Comparison of ENCODE assay signal across 18 cellular contexts in the genomic region with DNA sequence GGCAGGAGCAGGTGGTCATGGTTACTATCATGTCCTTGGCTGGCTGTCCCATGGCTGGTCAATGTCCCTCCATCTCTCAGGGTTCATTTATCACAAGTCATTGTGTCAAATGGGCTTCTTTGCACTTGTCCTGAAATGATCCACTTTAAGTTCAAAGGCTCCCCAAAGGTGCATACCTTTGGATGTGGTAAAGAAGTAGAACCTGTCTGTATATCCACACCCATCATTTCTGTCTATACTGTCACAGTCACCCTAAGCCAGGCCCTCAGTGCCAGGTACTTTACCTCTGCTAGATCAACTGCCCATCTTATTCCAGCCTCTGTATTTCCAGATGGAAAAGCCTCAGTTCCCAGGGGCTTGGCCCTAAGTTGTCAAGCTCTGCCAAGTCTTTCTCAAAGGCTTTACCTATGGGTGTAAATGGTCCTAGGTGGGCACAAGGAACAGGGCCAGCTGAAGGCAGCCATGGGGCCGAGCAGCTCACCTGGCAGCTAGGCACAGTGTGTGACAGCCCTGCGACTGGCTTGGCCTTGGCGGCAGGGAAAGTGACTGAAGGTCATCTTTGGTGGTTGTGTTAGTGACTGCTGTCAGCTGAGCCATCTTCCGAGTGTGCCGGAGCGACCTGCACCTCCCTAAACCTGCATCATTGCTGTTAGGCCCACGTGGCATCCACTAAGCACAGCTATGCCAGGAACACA.
"Had no signal": no experiment of that assay in that cellular context is flagged by ENCODE, and none has a peak within 500 bp of the region (broad histone marks: within the 10 kb centered on the region; RNA-seq: fewer than 3 reads in every experiment).

No MANE protein-coding gene starts in this region.

- H3K9ac ChIP-seq: neural progenitor cell, parathyroid adenoma had no signal

- H3K4me1 ChIP-seq: heart left ventricle, neural progenitor cell, parathyroid adenoma, psoas muscle, right lobe of liver had no signal

- H2AFZ ChIP-seq: neural progenitor cell, parathyroid adenoma had no signal

- H3K27ac Mint-ChIP-seq: dendritic cell treated with granulocyte-macrophage colony-stimulating factor and Interleukin-4, amounts not matched to agents 40 ng/mL and 50 ng/mL, for 4 days; effector memory CD8-positive, alpha-beta T cell; natural killer cell treated with Interleukin-12 subunit alpha and Interleukin-12 subunit beta and Interleukin-15 and Interleukin-18, amount 100 ng/mL, for 72 hours; neural progenitor cell; stimulated activated naive B cell treated with anti-CD40 and anti-IgM and Interleukin-4, amounts not matched to agents 10 μg/mL and 1 μg/mL and 100 μg/mL, for 72 hours; stimulated activated naive CD8-positive, alpha-beta T cell treated with anti-CD3 and anti-CD28 coated beads, Interleukin-15, amount 100 ng/mL, for 72 hours had no signal

- H3K4me2 ChIP-seq: neural progenitor cell had no signal

- H3K27me3 Mint-ChIP-seq: dendritic cell treated with granulocyte-macrophage colony-stimulating factor and Interleukin-4, amounts not matched to agents 40 ng/mL and 50 ng/mL, for 4 days; natural killer cell treated with Interleukin-12 subunit alpha and Interleukin-12 subunit beta and Interleukin-15 and Interleukin-18, amount 100 ng/mL, for 72 hours; stimulated activated naive CD8-positive, alpha-beta T cell treated with anti-CD3 and anti-CD28 coated beads, Interleukin-15, amount 100 ng/mL, for 72 hours had no signal

- H3K9me3 ChIP-seq: heart left ventricle, psoas muscle, right lobe of liver had no signal

- H3K4me1 Mint-ChIP-seq: stimulated activated naive B cell treated with anti-CD40 and anti-IgM and Interleukin-4, amounts not matched to agents 10 μg/mL and 1 μg/mL and 100 μg/mL, for 72 hours; stimulated activated naive CD8-positive, alpha-beta T cell treated with anti-CD3 and anti-CD28 coated beads, Interleukin-15, amount 100 ng/mL, for 72 hours had no signal

- H3K36me3 Mint-ChIP-seq: natural killer cell treated with Interleukin-12 subunit alpha and Interleukin-12 subunit beta and Interleukin-15 and Interleukin-18, amount 100 ng/mL, for 72 hours; neural progenitor cell; stimulated activated naive B cell treated with anti-CD40 and anti-IgM and Interleukin-4, amounts not matched to agents 10 μg/mL and 1 μg/mL and 100 μg/mL, for 72 hours had no signal

- ATAC-seq: effector memory CD8-positive, alpha-beta T cell; heart left ventricle; left lobe of liver; natural killer cell treated with Interleukin-12 subunit alpha and Interleukin-12 subunit beta and Interleukin-15 and Interleukin-18, amount 100 ng/mL, for 72 hours; psoas muscle; right lobe of liver; stimulated activated naive B cell treated with anti-CD40 and anti-IgM and Interleukin-4, amounts not matched to agents 10 μg/mL and 1 μg/mL and 100 μg/mL, for 72 hours had no signal

- DNase-seq: effector memory CD8-positive, alpha-beta T cell; foreskin melanocyte; heart left ventricle; hippocampal formation; midbrain; occipital lobe; psoas muscle; retina; right lobe of liver; stimulated activated CD4-positive, alpha-beta T cell treated with anti-CD3 and anti-CD28 coated beads, Interleukin-2, amount 100 ng/mL, for 24 hours; stimulated activated CD4-positive, alpha-beta T cell treated with anti-CD3 and anti-CD28 coated beads, Interleukin-4, amount 100 ng/mL, for 4 hours; stimulated activated naive B cell treated with anti-CD40 and anti-IgM and Interleukin-4, amounts not matched to agents 10 μg/mL and 1 μg/mL and 100 μg/mL, for 72 hours; stimulated activated naive CD8-positive, alpha-beta T cell treated with anti-CD3 and anti-CD28 coated beads, Interleukin-15, amount 100 ng/mL, for 72 hours had no signal

- H3K36me3 ChIP-seq: neural progenitor cell, right lobe of liver had no signal

- H3K4me3 ChIP-seq: heart left ventricle, neural progenitor cell, psoas muscle, right lobe of liver had no signal

- H3K27ac ChIP-seq: heart left ventricle, neural progenitor cell, parathyroid adenoma, psoas muscle, right lobe of liver had no signal

- H3K4me3 Mint-ChIP-seq: dendritic cell treated with granulocyte-macrophage colony-stimulating factor and Interleukin-4, amounts not matched to agents 40 ng/mL and 50 ng/mL, for 4 days; effector memory CD8-positive, alpha-beta T cell; natural killer cell treated with Interleukin-12 subunit alpha and Interleukin-12 subunit beta and Interleukin-15 and Interleukin-18, amount 100 ng/mL, for 72 hours; neural progenitor cell; stimulated activated naive B cell treated with anti-CD40 and anti-IgM and Interleukin-4, amounts not matched to agents 10 μg/mL and 1 μg/mL and 100 μg/mL, for 72 hours; stimulated activated naive CD8-positive, alpha-beta T cell treated with anti-CD3 and anti-CD28 coated beads, Interleukin-15, amount 100 ng/mL, for 72 hours had no signal

- H3K9me3 Mint-ChIP-seq: dendritic cell treated with granulocyte-macrophage colony-stimulating factor and Interleukin-4, amounts not matched to agents 40 ng/mL and 50 ng/mL, for 4 days; effector memory CD8-positive, alpha-beta T cell; natural killer cell treated with Interleukin-12 subunit alpha and Interleukin-12 subunit beta and Interleukin-15 and Interleukin-18, amount 100 ng/mL, for 72 hours; stimulated activated naive B cell treated with anti-CD40 and anti-IgM and Interleukin-4, amounts not matched to agents 10 μg/mL and 1 μg/mL and 100 μg/mL, for 72 hours; stimulated activated naive CD8-positive, alpha-beta T cell treated with anti-CD3 and anti-CD28 coated beads, Interleukin-15, amount 100 ng/mL, for 72 hours had no signal

- H3K27me3 ChIP-seq: heart left ventricle, neural progenitor cell, right lobe of liver had no signal
